19 cellular contexts compared by ENCODE assay signal in the genomic region with DNA sequence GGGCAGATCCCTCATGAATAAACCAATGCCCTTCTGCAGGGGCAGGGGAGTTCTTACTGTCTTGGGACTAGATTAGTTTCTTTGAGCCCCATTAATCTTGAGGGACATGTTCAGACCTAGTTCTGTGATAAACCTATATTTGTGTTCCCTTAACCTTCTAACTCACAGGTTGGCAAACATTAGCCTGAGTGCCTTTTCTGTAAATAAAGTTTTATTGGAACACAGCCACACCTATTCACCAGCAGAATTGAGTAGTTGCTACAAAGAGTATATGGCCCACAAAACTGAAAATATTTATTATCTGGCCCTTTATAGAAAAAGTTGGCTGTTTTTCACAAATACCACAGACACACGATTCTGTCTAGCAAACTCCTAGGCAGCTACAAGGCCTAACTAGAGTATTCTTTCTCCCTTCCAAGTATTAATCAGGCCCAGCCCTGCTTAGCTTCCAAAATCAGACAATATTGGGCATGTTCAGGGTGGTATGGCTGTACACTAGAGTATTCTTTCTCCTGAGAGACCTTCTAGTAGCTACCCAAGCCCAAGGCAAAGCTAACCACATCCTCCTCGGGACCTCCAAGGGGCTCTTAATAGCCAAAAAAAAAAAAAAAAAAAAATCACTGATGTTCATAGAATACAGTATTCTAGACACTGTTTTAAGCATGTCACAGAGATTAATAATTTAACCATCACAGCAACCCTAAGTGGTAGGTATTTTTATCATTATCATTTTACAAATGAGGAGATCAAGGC.
DNase-seq lines count a peak whose midpoint lies in the region; ATAC-seq, FAIRE-seq and TF ChIP-seq lines count a peak whose summit lies in the region.
"Had no signal": no experiment of that assay in that cellular context is flagged by ENCODE, and none has a peak within 500 bp of the region (broad histone marks: within the 10 kb centered on the region; RNA-seq: fewer than 3 reads in every experiment).

No MANE protein-coding gene starts in this region.

- H3K27ac ChIP-seq in K562 (ENCODE audit: extremely low read depth, low read depth, low read length) = no peak overlapping the region
- no peak overlapping the region for H3K27ac ChIP-seq in parathyroid adenoma
- H3K27ac ChIP-seq in kidney (ENCODE audit: low read depth in 2 of 2, low read length in 2 of 2) = no peak overlapping the region
- H3K27ac ChIP-seq: RWPE1 had no signal

- no peak for TF ChIP-seq POLR2A in K562 (conservative IDR thresholded peaks at IDR 0.05)

- CTCF ChIA-PET in K562 (lab: Yijun Ruan, JAX; ENCODE audit: low intra/inter-chr PET ratio) = no interaction called here
- CTCF ChIA-PET in activated naive CD4-positive, alpha-beta T cell treated with anti-CD3 and anti-CD28 coated beads, Interleukin-2, amount 10 ng/mL, durations not matched to agents 7 days and 5 days (lab: Charles Lee) = no interaction called here

- no peak overlapping the region for H3K27ac Mint-ChIP-seq in activated naive CD4-positive, alpha-beta T cell treated with anti-CD3 and anti-CD28 coated beads, Interleukin-2, amount 10 ng/mL, durations not matched to agents 7 days and 5 days
- H3K27ac Mint-ChIP-seq: H9 had no signal

- no peaks in the 10 kb centered on the region for H4K20me1 ChIP-seq in K562 (replicated peaks; ENCODE audit: control insufficient read depth, insufficient read depth, low read length)

- no peaks in the 10 kb centered on the region for H3K9me3 Mint-ChIP-seq in activated naive CD4-positive, alpha-beta T cell treated with anti-CD3 and anti-CD28 coated beads, Interleukin-2, amount 10 ng/mL, durations not matched to agents 7 days and 5 days

- TF ChIP-seq RAD21 in K562 (CRISPR knock-in tag; conservative IDR thresholded peaks at IDR 0.05 in 1 of 2, IDR thresholded peaks at IDR 0.05 in 1 of 2) = no peak

- no TSS peak for BruUV-seq in K562 (replicated peaks; lab: Mats Ljungman, UMichigan)

- in situ Hi-C loops in K562 (cut with MboI) = no loop called here

- H3K79me2 ChIP-seq in K562 (ENCODE audit: control insufficient read depth, insufficient read depth, low read length) (no peaks in the 10 kb centered on the region), parathyroid adenoma (peaks cover 54% of the 10 kb centered on the region)

- H3K36me3 ChIP-seq in K562 (ENCODE audit: control insufficient read depth, insufficient read depth, low read length) (no peaks in the 10 kb centered on the region), parathyroid adenoma (ENCODE audit: control insufficient read depth, insufficient read depth, low read length) (no peaks in the 10 kb centered on the region), kidney (ENCODE audit: control insufficient read depth in 1 of 2, insufficient read depth in 2 of 2, low read length in 2 of 2) (no peaks in the 10 kb centered on the region)

- DNase-seq in DMS79 treated with DMSO at 0.1 percent for 48 hours (lab: John Stamatoyannopoulos, UW) = peak; percentile 22
- DNase-seq in DMS79 (lab: John Stamatoyannopoulos, UW) = no peak
- peak; percentile 32 for DNase-seq in Jurkat, Clone E6-1 (ENCODE audit: low read depth, low spot score)
- no peak for DNase-seq in K562 (ENCODE audit: extremely low read depth in 1 of 4, low spot score in 3 of 4)
- DNase-seq in NCI-H1417 (lab: John Stamatoyannopoulos, UW) = no peak
- no peak for DNase-seq in activated naive CD4-positive, alpha-beta T cell treated with anti-CD3 and anti-CD28 coated beads, Interleukin-2, amount 10 ng/mL, durations not matched to agents 7 days and 5 days
- no peak for DNase-seq in kidney
- DNase-seq: 8988T, C1 segment of cervical spinal cord, Caco-2, DMS53, H9, NCI-H1048, NCI-H146, NCI-H226, NCI-H524 treated with DMSO at 0.1 percent for 48 hours, PC-3 had no signal

- TF ChIP-seq EP300 in K562 (IDR thresholded peaks at IDR 0.05; ENCODE audit: low read length) = no peak

- H3K4me3 Mint-ChIP-seq in activated naive CD4-positive, alpha-beta T cell treated with anti-CD3 and anti-CD28 coated beads, Interleukin-2, amount 10 ng/mL, durations not matched to agents 7 days and 5 days = no peak overlapping the region
- H3K4me3 Mint-ChIP-seq: H9 had no signal

- no peaks in the 10 kb centered on the region for H3K9me3 ChIP-seq in K562 (replicated peaks; ENCODE audit: control insufficient read depth, insufficient read depth, low read depth, low read length)
- no peaks in the 10 kb centered on the region for H3K9me3 ChIP-seq in parathyroid adenoma (ENCODE audit: control insufficient read depth, low read length)
- H3K9me3 ChIP-seq in kidney (ENCODE audit: control insufficient read depth in 1 of 2, low read length in 2 of 2) = no peaks in the 10 kb centered on the region
- H3K9me3 ChIP-seq: Caco-2 had no signal

- POLR2A ChIA-PET in K562 (lab: Yijun Ruan, JAX) = no interaction called here

- H3K36me3 Mint-ChIP-seq in activated naive CD4-positive, alpha-beta T cell treated with anti-CD3 and anti-CD28 coated beads, Interleukin-2, amount 10 ng/mL, durations not matched to agents 7 days and 5 days = no peaks in the 10 kb centered on the region

- ATAC-seq in K562 = no peak
- ATAC-seq: PC-3 had no signal

- 0% methylated on average over 2 of the region's 2 CpGs for WGBS in K562 (ENCODE audit: insufficient coverage, low coverage, missing lambda C conversion rate)

- H3K9ac ChIP-seq in K562 (ENCODE audit: insufficient read depth in 1 of 2, low read depth in 2 of 2, low read length in 2 of 2) (no peak overlapping the region), parathyroid adenoma (no peak overlapping the region), kidney (ENCODE audit: low read length in 2 of 2) (no peak overlapping the region)

- no peak for FAIRE-seq in K562 (lab: Jason Lieb, UNC)
- no peak for FAIRE-seq in kidney (lab: Jason Lieb, UNC)

- no peaks in the 10 kb centered on the region for H3K9me1 ChIP-seq in K562 (ENCODE audit: control insufficient read depth, insufficient read depth, low read length)

- peaks cover 3% of the 10 kb centered on the region for H3K27me3 Mint-ChIP-seq in activated naive CD4-positive, alpha-beta T cell treated with anti-CD3 and anti-CD28 coated beads, Interleukin-2, amount 10 ng/mL, durations not matched to agents 7 days and 5 days

- no peak overlapping the region for H3K4me2 ChIP-seq in K562 (ENCODE audit: insufficient read depth, low read length)
- peak overlapping the region; percentile 26 for H3K4me2 ChIP-seq in parathyroid adenoma (ENCODE audit: low read length)

- H3K4me1 ChIP-seq in K562 (replicated peaks in 1 of 2; ENCODE audit: control insufficient read depth in 2 of 2, insufficient read depth in 2 of 2, low read length in 2 of 2) = no peaks in the 10 kb centered on the region
- H3K4me1 ChIP-seq in parathyroid adenoma = peaks cover 16% of the 10 kb centered on the region
- H3K4me1 ChIP-seq in kidney (ENCODE audit: control insufficient read depth in 1 of 2, insufficient read depth in 1 of 2, low read depth in 1 of 2, low read length in 2 of 2) = no peaks in the 10 kb centered on the region
- H3K4me1 ChIP-seq: Caco-2 had no signal

- H3K27me3 ChIP-seq in K562 (ENCODE audit: control insufficient read depth in 2 of 2, insufficient read depth in 2 of 2, low read length in 2 of 2) = peaks cover 0 to 5% of the 10 kb centered on the region in 2 experiments; a peak in 1 of 5 replicates
- no peaks in the 10 kb centered on the region for H3K27me3 ChIP-seq in parathyroid adenoma (ENCODE audit: control insufficient read depth, insufficient read depth, low read length)

- intact Hi-C loops in K562 (cut with micrococcal nuclease) = no loop called here
- intact Hi-C loops in kidney (cut with DNase I) = no loop called here

- peaks cover 13% of the 10 kb centered on the region for H3K4me1 Mint-ChIP-seq in activated naive CD4-positive, alpha-beta T cell treated with anti-CD3 and anti-CD28 coated beads, Interleukin-2, amount 10 ng/mL, durations not matched to agents 7 days and 5 days

- no peak overlapping the region for H2AFZ ChIP-seq in K562 (ENCODE audit: low read depth, low read length)
- H2AFZ ChIP-seq in parathyroid adenoma = no peak overlapping the region

- H3K4me3 ChIP-seq in Jurkat, Clone E6-1 (ENCODE audit: low read length) = no peak overlapping the region
- H3K4me3 ChIP-seq in K562 = no peak overlapping the region
- no peak overlapping the region for H3K4me3 ChIP-seq in parathyroid adenoma (ENCODE audit: low read depth, low read length)
- no peak overlapping the region for H3K4me3 ChIP-seq in kidney (ENCODE audit: low read length in 2 of 2)

- no peak for TF ChIP-seq CTCF in K562 (IDR thresholded peaks at IDR 0.05 in 2 of 3, conservative IDR thresholded peaks at IDR 0.05 in 1 of 3; ENCODE audit: insufficient read depth in 2 of 3, low read depth in 1 of 3, low read length in 3 of 3)
- no peak for TF ChIP-seq CTCF in parathyroid adenoma (IDR thresholded peaks at IDR 0.05)
- no peak for TF ChIP-seq CTCF in kidney (IDR thresholded peaks at IDR 0.05; ENCODE audit: borderline replicate concordance, extremely low read depth, insufficient read depth)

TF ChIP-seq in K562, 482 proteins besides CTCF, POLR2A, EP300 and RAD21 (continues in another document):
- TF ChIP-seq, protein P1, sequence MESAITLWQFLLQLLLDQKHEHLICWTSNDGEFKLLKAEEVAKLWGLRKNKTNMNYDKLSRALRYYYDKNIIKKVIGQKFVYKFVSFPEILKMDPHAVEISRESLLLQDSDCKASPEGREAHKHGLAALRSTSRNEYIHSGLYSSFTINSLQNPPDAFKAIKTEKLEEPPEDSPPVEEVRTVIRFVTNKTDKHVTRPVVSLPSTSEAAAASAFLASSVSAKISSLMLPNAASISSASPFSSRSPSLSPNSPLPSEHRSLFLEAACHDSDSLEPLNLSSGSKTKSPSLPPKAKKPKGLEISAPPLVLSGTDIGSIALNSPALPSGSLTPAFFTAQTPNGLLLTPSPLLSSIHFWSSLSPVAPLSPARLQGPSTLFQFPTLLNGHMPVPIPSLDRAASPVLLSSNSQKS (CRISPR knock-in tag; IDR thresholded peaks at IDR 0.05) = no peak
- TF ChIP-seq CBFA2T2 (conservative IDR thresholded peaks at IDR 0.05) (no peak), KAT8 (IDR thresholded peaks at IDR 0.05; ENCODE audit: low read depth) (no peak), KLF16 (IDR thresholded peaks at IDR 0.05) (no peak)

Comparison
In these comparisons a context has a peak if more than half of its experiments do, and no peak if none do; other contexts are left out.
1. DNase-seq: peak in DMS79 treated with DMSO at 0.1 percent for 48 hours (single experiment) and Jurkat, Clone E6-1 (single experiment); none in DMS79 (single experiment), K562 (0 of 4), NCI-H1417 (0 of 3), activated naive CD4-positive, alpha-beta T cell treated with anti-CD3 and anti-CD28 coated beads, Interleukin-2, amount 10 ng/mL, durations not matched to agents 7 days and 5 days (single experiment) and kidney (single experiment).